ENCODE assay signal across 18 cellular contexts in genomic region chr1:63780541-63780940, GRCh38. TPM values are rescaled to one million over a fixed set of nuclear protein-coding genes. Genes with fewer than 3 reads are reported as not detected.
DNase-seq lines count a peak whose midpoint lies in the region; TF ChIP-seq lines count a peak whose summit lies in the region.
"Had no signal": no experiment of that assay in that cellular context is flagged by ENCODE, and none has a peak within 500 bp of the region (broad histone marks: within the 10 kb centered on the region; RNA-seq: fewer than 3 reads in every experiment).

No MANE protein-coding gene starts in this region.

- H3K9me3 ChIP-seq in HUES48 (ENCODE audit: control insufficient read depth, insufficient read depth, low read length) (no peaks in the 10 kb centered on the region), NT2/D1 (ENCODE audit: insufficient read depth, low read length) (no peaks in the 10 kb centered on the region), esophagus muscularis mucosa (no peaks in the 10 kb centered on the region)
- H3K9me3 ChIP-seq: BE2C, SJCRH30 had no signal

- H3K9me3 Mint-ChIP-seq in activated CD4-positive, alpha-beta T cell treated with anti-CD3 and anti-CD28 coated beads, Interleukin-2, amount 10 ng/mL, durations not matched to agents 24 days and 14 days: no peaks in the 10 kb centered on the region

- H3K4me2 ChIP-seq in mesendoderm (ENCODE audit: low read length): no peak overlapping the region

- H2AK5ac ChIP-seq in mesendoderm (ENCODE audit: low read length): no peak overlapping the region

- H3K18ac ChIP-seq in mesendoderm (ENCODE audit: low read length): no peak overlapping the region

- H3K4me3 ChIP-seq in HUES48 (ENCODE audit: low read depth, low read length): peak overlapping the region; percentile 28; the same call in 1 of the 2 replicates
- H3K4me3 ChIP-seq in NT2/D1 (ENCODE audit: insufficient read length, low read depth): no peak overlapping the region
- no peak overlapping the region for H3K4me3 ChIP-seq in esophagus muscularis mucosa
- H3K4me3 ChIP-seq in mesendoderm (ENCODE audit: low read length): no peak overlapping the region
- H3K4me3 ChIP-seq: SJCRH30 had no signal

- no peak overlapping the region for H3K23ac ChIP-seq in mesendoderm (ENCODE audit: low read length)

- H3K27me3 ChIP-seq in HUES48 (ENCODE audit: control insufficient read depth, insufficient read depth, low read length) (no peaks in the 10 kb centered on the region), NT2/D1 (ENCODE audit: insufficient read depth, insufficient read length) (no peaks in the 10 kb centered on the region), esophagus muscularis mucosa (no peaks in the 10 kb centered on the region), mesendoderm (ENCODE audit: insufficient read depth, low read length, poor library complexity) (no peaks in the 10 kb centered on the region)
- H3K27me3 ChIP-seq: BE2C, SJCRH30 had no signal

- intact Hi-C loops in esophagus muscularis mucosa (cut with DNase I): no loop called here
- intact Hi-C loops in activated CD4-positive, alpha-beta T cell treated with anti-CD3 and anti-CD28 coated beads, Interleukin-2, amount 10 ng/mL, durations not matched to agents 24 days and 14 days (cut with micrococcal nuclease): no loop called here

- DNase-seq in NT2/D1 (ENCODE audit: low read depth, low spot score) (no peak), esophagus muscularis mucosa (ENCODE audit: extremely low spot score) (peak; percentile 64), mesendoderm (peak; percentile 33)
- DNase-seq in activated CD4-positive, alpha-beta T cell treated with anti-CD3 and anti-CD28 coated beads, Interleukin-2, amount 10 ng/mL, durations not matched to agents 24 days and 14 days: no peak
- no peak for DNase-seq in activated effector memory CD4-positive, alpha-beta T cell treated with anti-CD3 and anti-CD28 coated beads, Interleukin-2, amount 50 U/mL, for 16 hours
- no peak for DNase-seq in stimulated activated CD4-positive, alpha-beta T cell treated with anti-CD3 and anti-CD28 coated beads, Interleukin-4, amount 100 ng/mL, for 4 hours
- no peak for DNase-seq in activated CD8-positive, alpha-beta memory T cell treated with anti-CD3 and anti-CD28 coated beads, Interleukin-2, amount 50 U/mL, for 4 hours
- DNase-seq: BE2C, EL, KG1, NCI-H1092, NCI-H1436, NCI-H187 treated with DMSO at 0.1 percent for 48 hours, NCI-H345, NCI-H524 treated with DMSO at 0.1 percent for 48 hours, NCI-H82, SJCRH30 had no signal

- H3K27ac ChIP-seq in HUES48 (ENCODE audit: low read depth, low read length) (peak overlapping the region; percentile 72), esophagus muscularis mucosa (replicated peaks in 1 of 4) (no peak overlapping the region), mesendoderm (ENCODE audit: low read depth, low read length) (no peak overlapping the region)
- H3K27ac ChIP-seq: SJCRH30 had no signal

- H2BK120ac ChIP-seq in mesendoderm (ENCODE audit: low read depth, low read length): no peak overlapping the region

- no peak overlapping the region for H4K5ac ChIP-seq in mesendoderm (ENCODE audit: low read length)

- H3K56ac ChIP-seq in mesendoderm (ENCODE audit: low read length): no peak overlapping the region

- H3K9ac ChIP-seq in HUES48 (ENCODE audit: low read depth, low read length) (0 out of 2 replicates have a peak overlapping the region, but pooled peaks have one; percentile 8), NT2/D1 (ENCODE audit: insufficient read length, low read depth) (peak overlapping the region; percentile 53), mesendoderm (ENCODE audit: low read length) (no peak overlapping the region)

- H3K27ac Mint-ChIP-seq in activated CD4-positive, alpha-beta T cell treated with anti-CD3 and anti-CD28 coated beads, Interleukin-2, amount 10 ng/mL, durations not matched to agents 24 days and 14 days: no peak overlapping the region

- 89% methylated on average over 2 of the region's 2 CpGs for WGBS in esophagus muscularis mucosa
- WGBS in mesendoderm (ENCODE audit: extremely low coverage, insufficient coverage, low lambda C conversion rate): no CpG with 5 or more reads among the region's 2 CpGs

- H3K27me3 Mint-ChIP-seq in activated CD4-positive, alpha-beta T cell treated with anti-CD3 and anti-CD28 coated beads, Interleukin-2, amount 10 ng/mL, durations not matched to agents 24 days and 14 days: peaks cover 60% of the 10 kb centered on the region

- H2BK15ac ChIP-seq in mesendoderm (replicated peaks; ENCODE audit: low read depth): no peak overlapping the region

- H3K79me2 ChIP-seq in mesendoderm (ENCODE audit: control insufficient read depth, insufficient read depth, low read length): peaks cover 22% of the 10 kb centered on the region

- no peak overlapping the region for H4K8ac ChIP-seq in mesendoderm (ENCODE audit: low read depth, low read length)

- H3K4me3 Mint-ChIP-seq in activated CD4-positive, alpha-beta T cell treated with anti-CD3 and anti-CD28 coated beads, Interleukin-2, amount 10 ng/mL, durations not matched to agents 24 days and 14 days: no peak overlapping the region

- TF ChIP-seq POLR2A in esophagus muscularis mucosa (IDR thresholded peaks at IDR 0.05; ENCODE audit: low read depth): no peak

- H3K4me1 ChIP-seq in HUES48 (ENCODE audit: control insufficient read depth, insufficient read depth, low read length) (peaks cover 95% of the 10 kb centered on the region), NT2/D1 (ENCODE audit: insufficient read depth, insufficient read length) (peaks cover 13% of the 10 kb centered on the region), esophagus muscularis mucosa (peaks cover 8 to 18% (median 13%) of the 10 kb centered on the region in 4 donors), mesendoderm (ENCODE audit: control insufficient read depth, low read depth, low read length) (peaks cover 13% of the 10 kb centered on the region)
- H3K4me1 ChIP-seq: BE2C, SJCRH30 had no signal

- no peak for TF ChIP-seq EP300 in esophagus muscularis mucosa (IDR thresholded peaks at IDR 0.05)

- H3K79me1 ChIP-seq in mesendoderm (ENCODE audit: low read length): peaks cover 3% of the 10 kb centered on the region

- TF ChIP-seq CTCF in esophagus muscularis mucosa (IDR thresholded peaks at IDR 0.05): no peak

- H3K36me3 ChIP-seq in HUES48 (ENCODE audit: control insufficient read depth, insufficient read depth, low read length) (no peaks in the 10 kb centered on the region), NT2/D1 (ENCODE audit: insufficient read depth, insufficient read length, low read length) (peaks cover 8% of the 10 kb centered on the region), esophagus muscularis mucosa (no peaks in the 10 kb centered on the region), mesendoderm (ENCODE audit: control insufficient read depth, insufficient read depth, low read length) (no peaks in the 10 kb centered on the region)
- H3K36me3 ChIP-seq: BE2C, SJCRH30 had no signal

- H3K4ac ChIP-seq in mesendoderm (ENCODE audit: low read depth, low read length): no peak overlapping the region

- H2BK5ac ChIP-seq in mesendoderm (ENCODE audit: low read length): no peak overlapping the region

- no peaks in the 10 kb centered on the region for H3K36me3 Mint-ChIP-seq in activated CD4-positive, alpha-beta T cell treated with anti-CD3 and anti-CD28 coated beads, Interleukin-2, amount 10 ng/mL, durations not matched to agents 24 days and 14 days (ENCODE audit: low read depth)

- no peaks in the 10 kb centered on the region for H3K4me1 Mint-ChIP-seq in activated CD4-positive, alpha-beta T cell treated with anti-CD3 and anti-CD28 coated beads, Interleukin-2, amount 10 ng/mL, durations not matched to agents 24 days and 14 days

RNA-seq across cellular contexts. Expression of gene ROR1, which starts 6.7 kb away (rescaled TPM):
- 1 to 10 TPM; 5.1 to 7.3 (median 6.5) TPM for total RNA-seq in esophagus muscularis mucosa
- 18.6 TPM for polyA plus RNA-seq in mesendoderm (2013, experiment 1 of 2)
- 19.7 TPM for polyA plus RNA-seq in mesendoderm (2013, experiment 2 of 2)
- 0.09 TPM in 1 of 2 replicates, not detected in the other for total RNA-seq in activated CD4-positive, alpha-beta T cell treated with anti-CD3 and anti-CD28 coated beads, Interleukin-2, amount 10 ng/mL, durations not matched to agents 24 days and 14 days

Comparison
In these comparisons a context has a peak if more than half of its experiments do, and no peak if none do; other contexts are left out.
1. DNase-seq: peak in esophagus muscularis mucosa (single experiment) and mesendoderm (single experiment); none in NT2/D1 (single experiment), activated CD4-positive, alpha-beta T cell treated with anti-CD3 and anti-CD28 coated beads, Interleukin-2, amount 10 ng/mL, durations not matched to agents 24 days and 14 days (single experiment), activated effector memory CD4-positive, alpha-beta T cell treated with anti-CD3 and anti-CD28 coated beads, Interleukin-2, amount 50 U/mL, for 16 hours (single experiment), stimulated activated CD4-positive, alpha-beta T cell treated with anti-CD3 and anti-CD28 coated beads, Interleukin-4, amount 100 ng/mL, for 4 hours (0 of 2) and activated CD8-positive, alpha-beta memory T cell treated with anti-CD3 and anti-CD28 coated beads, Interleukin-2, amount 50 U/mL, for 4 hours (single experiment).